In genomic region chr16:15434425-15435215, GRCh38 we compare ENCODE assay signal across 8 cellular contexts. TPM values are rescaled to one million over a fixed set of nuclear protein-coding genes. Genes with fewer than 3 reads are reported as not detected.
DNase-seq lines count a peak whose midpoint lies in the region; ATAC-seq and TF ChIP-seq lines count a peak whose summit lies in the region.

TSS of gene BMERB1 (plus strand) at chr16:15434588. CDS start at chr16:15434654, 66 bp downstream.

- ATAC-seq in mucosa of descending colon (peak; percentile 79), HG03095 (IDR thresholded peaks at IDR 0.05; ENCODE audit: unreplicated experiment) (no peak)

- H3K27me3 ChIP-seq in esophagus muscularis mucosa, result no peaks in the 10 kb centered on the region

- no peaks in the 10 kb centered on the region for H3K36me3 ChIP-seq in esophagus muscularis mucosa
- no peaks in the 10 kb centered on the region for H3K36me3 ChIP-seq in mucosa of descending colon (ENCODE audit: low read depth)

- no peaks in the 10 kb centered on the region for H3K9me3 Mint-ChIP-seq in activated T-helper 1 cell treated with anti-CD3 and anti-CD28 coated beads, Interleukin-12 subunit alpha, Interleukin-12 subunit beta, Interleukin-2, Interleukin-4 antibody, amounts not matched to agents 30 ng/mL and 10 ng/mL and 1 ng/mL, durations not matched to agents 14 hours and 24 hours and 36 hours

- peaks cover 2 to 31% (median 23%) of the 10 kb centered on the region in 4 donors for H3K4me1 ChIP-seq in esophagus muscularis mucosa
- H3K4me1 ChIP-seq in mucosa of descending colon (ENCODE audit: low read depth), result peaks cover 3% of the 10 kb centered on the region

- DNase-seq in Daoy (ENCODE audit: low read depth) (peak; percentile 86), NCI-H460 (ENCODE audit: extremely low read depth, low read depth) (peak; percentile 69), esophagus muscularis mucosa (ENCODE audit: extremely low spot score) (no peak), mucosa of descending colon (peak; percentile 19 to 67 (median 50)), Kasumi-1 (lab: John Stamatoyannopoulos, UW) (no peak)
- peak; percentile 31 for DNase-seq in activated T-helper 1 cell treated with anti-CD3 and anti-CD28 coated beads, Interleukin-12 subunit alpha, Interleukin-12 subunit beta, Interleukin-2, Interleukin-4 antibody, amounts not matched to agents 30 ng/mL and 10 ng/mL and 1 ng/mL, durations not matched to agents 14 hours and 24 hours and 36 hours (ENCODE audit: low spot score)
- DNase-seq in stimulated activated CD8-positive, alpha-beta memory T cell treated with anti-CD3 and anti-CD28 coated beads, Interleukin-15, amount 100 ng/mL, for 48 hours (ENCODE audit: low read depth in 2 of 2), result peak; percentile 61 to 65

- H3K27me3 Mint-ChIP-seq in activated T-helper 1 cell treated with anti-CD3 and anti-CD28 coated beads, Interleukin-12 subunit alpha, Interleukin-12 subunit beta, Interleukin-2, Interleukin-4 antibody, amounts not matched to agents 30 ng/mL and 10 ng/mL and 1 ng/mL, durations not matched to agents 14 hours and 24 hours and 36 hours (ENCODE audit: insufficient read depth), result peaks cover 23% of the 10 kb centered on the region

- TF ChIP-seq CTCF in esophagus muscularis mucosa (IDR thresholded peaks at IDR 0.05) (peak in 1 of 3 experiments; percentile 24), mucosa of descending colon (IDR thresholded peaks at IDR 0.05) (no peak)

- intact Hi-C loops in activated T-helper 1 cell treated with anti-CD3 and anti-CD28 coated beads, Interleukin-12 subunit alpha, Interleukin-12 subunit beta, Interleukin-2, Interleukin-4 antibody, amounts not matched to agents 30 ng/mL and 10 ng/mL and 1 ng/mL, durations not matched to agents 14 hours and 24 hours and 36 hours (cut with micrococcal nuclease), result loop anchor here (2.0 to 5.0 kb wide), 3 partner anchors 58 to 208 kb away; partner anchors contain the start of gene MARF1
- intact Hi-C loops in esophagus muscularis mucosa (cut with DNase I) (loop anchor here (5.0 kb wide), 1 partner anchor 118 kb away; no protein-coding TSS in a partner anchor), mucosa of descending colon (cut with DNase I, micrococcal nuclease) (no loop called here)

- H3K27ac Mint-ChIP-seq in activated T-helper 1 cell treated with anti-CD3 and anti-CD28 coated beads, Interleukin-12 subunit alpha, Interleukin-12 subunit beta, Interleukin-2, Interleukin-4 antibody, amounts not matched to agents 30 ng/mL and 10 ng/mL and 1 ng/mL, durations not matched to agents 14 hours and 24 hours and 36 hours, result peak within 1 kb of the TSS; percentile 52

- peak within 1 kb of the TSS; percentile 93 for H3K4me3 Mint-ChIP-seq in activated T-helper 1 cell treated with anti-CD3 and anti-CD28 coated beads, Interleukin-12 subunit alpha, Interleukin-12 subunit beta, Interleukin-2, Interleukin-4 antibody, amounts not matched to agents 30 ng/mL and 10 ng/mL and 1 ng/mL, durations not matched to agents 14 hours and 24 hours and 36 hours

- H3K4me3 ChIP-seq in esophagus muscularis mucosa (peak within 1 kb of the TSS; percentile 78 to 95 (median 91)), mucosa of descending colon (peak within 1 kb of the TSS; percentile 26)

- WGBS in esophagus muscularis mucosa, result 2% methylated on average over 20 of the region's 63 CpGs

- H3K27ac ChIP-seq in esophagus muscularis mucosa (replicated peaks in 1 of 4), result peak within 1 kb of the TSS; percentile 83 to 91 (median 85)

- H3K9me3 ChIP-seq in esophagus muscularis mucosa, result no peaks in the 10 kb centered on the region
- no peaks in the 10 kb centered on the region for H3K9me3 ChIP-seq in mucosa of descending colon

- H3K4me1 Mint-ChIP-seq in activated T-helper 1 cell treated with anti-CD3 and anti-CD28 coated beads, Interleukin-12 subunit alpha, Interleukin-12 subunit beta, Interleukin-2, Interleukin-4 antibody, amounts not matched to agents 30 ng/mL and 10 ng/mL and 1 ng/mL, durations not matched to agents 14 hours and 24 hours and 36 hours (ENCODE audit: low read depth), result peaks cover 17% of the 10 kb centered on the region

- peaks cover 3% of the 10 kb centered on the region for H3K36me3 Mint-ChIP-seq in activated T-helper 1 cell treated with anti-CD3 and anti-CD28 coated beads, Interleukin-12 subunit alpha, Interleukin-12 subunit beta, Interleukin-2, Interleukin-4 antibody, amounts not matched to agents 30 ng/mL and 10 ng/mL and 1 ng/mL, durations not matched to agents 14 hours and 24 hours and 36 hours (ENCODE audit: low read depth)

- TF ChIP-seq EP300 in esophagus muscularis mucosa (IDR thresholded peaks at IDR 0.05), result no peak

- peak; percentile 67 for TF ChIP-seq POLR2A in esophagus muscularis mucosa (IDR thresholded peaks at IDR 0.05; ENCODE audit: low read depth)

RNA-seq across cellular contexts. Expression of gene BMERB1, which starts in this region (rescaled TPM):
- total RNA-seq in Daoy (2014; rRNA removed; shearing (Covaris generic)), result 56.1 and 64.1 TPM in 2 replicates
- total RNA-seq in NCI-H460 (2014; rRNA removed; shearing (Covaris generic)), result 35.8 and 43.7 TPM in 2 replicates
- 11.7 and 16.0 TPM in 2 replicates for polyA plus RNA-seq in NCI-H460 (2014; cell fraction: nucleus; rRNA removed)
- total RNA-seq in activated T-helper 1 cell treated with anti-CD3 and anti-CD28 coated beads, Interleukin-12 subunit alpha, Interleukin-12 subunit beta, Interleukin-2, Interleukin-4 antibody, amounts not matched to agents 30 ng/mL and 10 ng/mL and 1 ng/mL, durations not matched to agents 14 hours and 24 hours and 36 hours, result 16.0 and 17.4 TPM in 2 replicates
- total RNA-seq in esophagus muscularis mucosa (100 to 1,000 TPM in 2 of 4 donors, 10 to 100 TPM in 2; 75.6 to 103 (median 92.9) TPM), mucosa of descending colon (10 to 100 TPM in 1 of 3 donors, 1 to 10 TPM in 2; 5.4 to 54.3 (median 9.1) TPM)

Comparison
In these comparisons a context has a peak if more than half of its experiments do, and no peak if none do; other contexts are left out.
1. DNase-seq: peak in Daoy (single experiment), NCI-H460 (single experiment), activated T-helper 1 cell treated with anti-CD3 and anti-CD28 coated beads, Interleukin-12 subunit alpha, Interleukin-12 subunit beta, Interleukin-2, Interleukin-4 antibody, amounts not matched to agents 30 ng/mL and 10 ng/mL and 1 ng/mL, durations not matched to agents 14 hours and 24 hours and 36 hours (single experiment), mucosa of descending colon (3 of 3) and stimulated activated CD8-positive, alpha-beta memory T cell treated with anti-CD3 and anti-CD28 coated beads, Interleukin-15, amount 100 ng/mL, for 48 hours (2 of 2); none in esophagus muscularis mucosa (single experiment) and Kasumi-1 (0 of 2).
2. intact Hi-C loops: an anchor here in activated T-helper 1 cell treated with anti-CD3 and anti-CD28 coated beads, Interleukin-12 subunit alpha, Interleukin-12 subunit beta, Interleukin-2, Interleukin-4 antibody, amounts not matched to agents 30 ng/mL and 10 ng/mL and 1 ng/mL, durations not matched to agents 14 hours and 24 hours and 36 hours (2.0 to 5.0 kb wide) and esophagus muscularis mucosa (5.0 kb wide); none called in mucosa of descending colon.